ENCODE assay signal across 6 cellular contexts in genomic region chr15:40845511-40846284, GRCh38. TPM values are rescaled to one million over a fixed set of nuclear protein-coding genes. Genes with fewer than 3 reads are reported as not detected.
A peak's percentile ranks its signal among the peaks of the same experiment; 100 is the strongest.
DNase-seq lines count a peak whose midpoint lies in the region; ATAC-seq lines count a peak whose summit lies in the region.

No MANE protein-coding gene starts in this region.

- in situ Hi-C loops in T47D (cut with HindIII; ENCODE audit: low pct_unique_long_range_greater_than_20kb, low sequenced_read_pairs), result no loop called here

- no peak for ATAC-seq in GM18517 (IDR thresholded peaks at IDR 0.05; ENCODE audit: unreplicated experiment)
- ATAC-seq in GM21423 (IDR thresholded peaks at IDR 0.05; ENCODE audit: unreplicated experiment), result no peak

- peak in 2 of 3 experiments; percentile 18 to 19 for DNase-seq in NCI-H1417 (lab: John Stamatoyannopoulos, UW)
- no peak for DNase-seq in NCI-H1417 treated with DMSO at 0.1 percent for 48 hours (lab: John Stamatoyannopoulos, UW)
- peak; percentile 79 to 96 for DNase-seq in T47D (ENCODE audit: low read depth in 1 of 2, low spot score in 1 of 2)
- peak; percentile 82 for DNase-seq in renal cortical epithelial cell (ENCODE audit: low read depth)

RNA-seq across cellular contexts. Expression of gene SPINT1, which starts 1.9 kb away (rescaled TPM):
- total RNA-seq in renal cortical epithelial cell, result 144 and 235 TPM in 2 replicates

RNA-seq across cellular contexts. Expression of gene PPP1R14D, which starts 17.2 kb away (rescaled TPM):
- total RNA-seq in renal cortical epithelial cell, result not detected in 2 replicates

RNA-seq across cellular contexts. Expression of gene RHOV, which starts 28.3 kb away (rescaled TPM):
- 0.45 and 1.6 TPM in 2 replicates for total RNA-seq in renal cortical epithelial cell

RNA-seq across cellular contexts. Expression of gene DNAJC17, which starts 38.4 kb away (rescaled TPM):
- 16.2 and 24.7 TPM in 2 replicates for total RNA-seq in renal cortical epithelial cell

RNA-seq across cellular contexts. Expression of gene ZFYVE19, which starts 38.8 kb away (rescaled TPM):
- 24.5 and 30.6 TPM in 2 replicates for total RNA-seq in renal cortical epithelial cell
